Comparison of ENCODE assay signal across 11 cellular contexts in genomic region chr22:28329582-28330073, GRCh38.
A peak's percentile ranks its signal among the peaks of the same experiment; 100 is the strongest.
DNase-seq lines count a peak whose midpoint lies in the region; ATAC-seq, FAIRE-seq and TF ChIP-seq lines count a peak whose summit lies in the region.
"Had no signal": no experiment of that assay in that cellular context is flagged by ENCODE, and none has a peak within 500 bp of the region (broad histone marks: within the 10 kb centered on the region; RNA-seq: fewer than 3 reads in every experiment).

No MANE protein-coding gene starts in this region.

- H3K4me3 Mint-ChIP-seq in type B pancreatic cell: no peak overlapping the region

- DNase-seq in Right ventricle myocardium superior (no peak), cardiac septum (ENCODE audit: low spot score) (no peak), astrocyte of the hippocampus (ENCODE audit: low read depth, low spot score) (peak; percentile 27), hepatic stellate cell (ENCODE audit: low spot score) (peak; percentile 16), type B pancreatic cell (ENCODE audit: extremely low spot score, unreplicated experiment) (no peak), iPS-NIHi11 (ENCODE audit: low spot score) (no peak), HTR-8/SVneo (ENCODE audit: insufficient read length, low spot score) (no peak)
- DNase-seq: activated naive CD4-positive, alpha-beta T cell treated with Interleukin-2 at 50 U/mL for 16 hours; midbrain; occipital lobe had no signal

- peak overlapping the region; percentile 43 for H3K27ac Mint-ChIP-seq in type B pancreatic cell

- H3K27me3 Mint-ChIP-seq in type B pancreatic cell: no peaks in the 10 kb centered on the region

- ATAC-seq in Right ventricle myocardium superior (ENCODE audit: poor library complexity): peak; percentile 79
- ATAC-seq in GM19455 (IDR thresholded peaks at IDR 0.05; ENCODE audit: unreplicated experiment): no peak

- no peak for TF ChIP-seq CTCF in type B pancreatic cell (conservative IDR thresholded peaks at IDR 0.05)

- peaks cover 27% of the 10 kb centered on the region for H3K4me1 Mint-ChIP-seq in type B pancreatic cell (ENCODE audit: unreplicated experiment)

- H3K36me3 Mint-ChIP-seq in type B pancreatic cell: no peaks in the 10 kb centered on the region

- no peaks in the 10 kb centered on the region for H3K9me3 Mint-ChIP-seq in type B pancreatic cell

- intact Hi-C loops in Right ventricle myocardium superior (cut with DNase I): no loop called here
- intact Hi-C loops in cardiac septum (cut with DNase I): no loop called here

- no peak for FAIRE-seq in HTR-8/SVneo (lab: Jason Lieb, UNC)

Comparison
In these comparisons a context has a peak if more than half of its experiments do, and no peak if none do; other contexts are left out.
1. DNase-seq: peak in astrocyte of the hippocampus (single experiment) and hepatic stellate cell (single experiment); none in Right ventricle myocardium superior (single experiment), cardiac septum (single experiment), type B pancreatic cell (single experiment), iPS-NIHi11 (single experiment) and HTR-8/SVneo (single experiment).